Comparison of ENCODE assay signal across 15 cellular contexts in genomic region chr18:57439617-57439975, GRCh38. TPM values are rescaled to one million over a fixed set of nuclear protein-coding genes. Genes with fewer than 3 reads are reported as not detected.
DNase-seq lines count a peak whose midpoint lies in the region; ATAC-seq and TF ChIP-seq lines count a peak whose summit lies in the region.
"Had no signal": no experiment of that assay in that cellular context is flagged by ENCODE, and none has a peak within 500 bp of the region (broad histone marks: within the 10 kb centered on the region; RNA-seq: fewer than 3 reads in every experiment).

No MANE protein-coding gene starts in this region.

- TF ChIP-seq CTCF in H9 (conservative IDR thresholded peaks at IDR 0.05) (no peak), lower lobe of right lung (IDR thresholded peaks at IDR 0.05) (no peak)

- H3K23ac ChIP-seq in H9 (ENCODE audit: insufficient read length, low read depth, low read length) (no peak overlapping the region), trophoblast cell (ENCODE audit: low read length) (no peak overlapping the region)

- no peak overlapping the region for H2BK20ac ChIP-seq in H9 (ENCODE audit: low read depth, low read length, poor library complexity, severe bottlenecking)

- no peaks in the 10 kb centered on the region for H4K20me1 ChIP-seq in H9 (ENCODE audit: control insufficient read depth, insufficient read depth, insufficient read length)

- no peak overlapping the region for H4K91ac ChIP-seq in H9 (ENCODE audit: insufficient read length, low read depth, low read length)
- H4K91ac ChIP-seq in trophoblast cell (ENCODE audit: low read depth, low read length) = no peak overlapping the region

- no peak overlapping the region for H2BK15ac ChIP-seq in H9 (ENCODE audit: low read depth, low read length)

- no peak overlapping the region for H2AK5ac ChIP-seq in H9 (ENCODE audit: insufficient read length, low read length)
- no peak overlapping the region for H2AK5ac ChIP-seq in trophoblast cell (ENCODE audit: low read length)

- no peak for ATAC-seq in lower lobe of right lung

- peaks cover 4 to 12% of the 10 kb centered on the region in 2 experiments; a peak in 3 of 5 replicates for H3K9me3 Mint-ChIP-seq in H9
- H3K9me3 Mint-ChIP-seq: dendritic cell treated with granulocyte-macrophage colony-stimulating factor and Interleukin-4, amounts not matched to agents 40 ng/mL and 50 ng/mL, for 4 days had no signal

- H3K27me3 ChIP-seq in H9 (ENCODE audit: insufficient read depth, low read length) (peaks cover 81% of the 10 kb centered on the region), iPS-15b (ENCODE audit: control insufficient read depth, insufficient read depth, low read length) (peaks cover 88% of the 10 kb centered on the region), trophoblast cell (ENCODE audit: insufficient read depth, low read length) (peaks cover 76% of the 10 kb centered on the region), lower lobe of right lung (ENCODE audit: low read depth) (peaks cover 94% of the 10 kb centered on the region)

- no CpG with 5 or more reads among the region's 26 CpGs for WGBS in H9 (ENCODE audit: extremely low coverage, insufficient read length, low lambda C conversion rate)
- no CpG with 5 or more reads among the region's 26 CpGs for WGBS in trophoblast cell (ENCODE audit: extremely low coverage, insufficient coverage, insufficient read length)

- H3K79me1 ChIP-seq in H9 (ENCODE audit: insufficient read depth, low read depth, low read length, poor library complexity, severe bottlenecking) (no peaks in the 10 kb centered on the region), trophoblast cell (ENCODE audit: low read length) (no peaks in the 10 kb centered on the region)

- H3K4me1 ChIP-seq in H9 (ENCODE audit: insufficient read depth, low read length) (no peaks in the 10 kb centered on the region), iPS-15b (ENCODE audit: control insufficient read depth, insufficient read depth, low read length) (peaks cover 9% of the 10 kb centered on the region), trophoblast cell (ENCODE audit: control insufficient read depth in 1 of 2, insufficient read depth in 2 of 2, low read length in 2 of 2) (peaks cover 8 to 26% of the 10 kb centered on the region in 2 experiments), lower lobe of right lung (peaks cover 42% of the 10 kb centered on the region)

- no peak overlapping the region for H2AFZ ChIP-seq in H9 (ENCODE audit: low read length)
- H2AFZ ChIP-seq in trophoblast cell (ENCODE audit: insufficient read depth, low read length, poor library complexity) = no peak overlapping the region

- H3K4me3 Mint-ChIP-seq in H9 = peak overlapping the region; percentile 19 to 82
- H3K4me3 Mint-ChIP-seq: dendritic cell treated with granulocyte-macrophage colony-stimulating factor and Interleukin-4, amounts not matched to agents 40 ng/mL and 50 ng/mL, for 4 days had no signal

- H2BK12ac ChIP-seq in H9 (ENCODE audit: insufficient read length, low read depth, low read length) = no peak overlapping the region
- no peak overlapping the region for H2BK12ac ChIP-seq in trophoblast cell (ENCODE audit: low read length)

- H3K9ac ChIP-seq in H9 (ENCODE audit: extremely low read depth, insufficient read length, low read length) = no peak overlapping the region
- H3K9ac ChIP-seq in iPS-15b (ENCODE audit: low read depth, low read length) = no peak overlapping the region
- H3K9ac ChIP-seq in trophoblast cell (ENCODE audit: low read length) = no peak overlapping the region
- H3K9ac ChIP-seq: KMS-11 had no signal

- H3K4me3 ChIP-seq in iPS-15b (ENCODE audit: low read depth, low read length) (peak overlapping the region; percentile 69), trophoblast cell (ENCODE audit: low read depth, low read length) (no peak overlapping the region), lower lobe of right lung (no peak overlapping the region)
- H3K4me3 ChIP-seq: HAP-1, SK-N-MC had no signal

- peaks cover 97% of the 10 kb centered on the region for H3K27me3 Mint-ChIP-seq in H9 (ENCODE audit: low read depth)

- H4K5ac ChIP-seq in H9 (ENCODE audit: insufficient read length, low read depth, low read length) = no peak overlapping the region

- no peak overlapping the region for H3K56ac ChIP-seq in H9 (ENCODE audit: insufficient read length, low read depth, low read length)

- no peak overlapping the region for H4K8ac ChIP-seq in H9 (replicated peaks; ENCODE audit: insufficient read length, low read depth, low read length)
- no peak overlapping the region for H4K8ac ChIP-seq in trophoblast cell (ENCODE audit: low read depth, low read length)

- H2BK5ac ChIP-seq in H9 (ENCODE audit: insufficient read length, low read length) (no peak overlapping the region), trophoblast cell (ENCODE audit: low read depth, low read length, poor library complexity) (no peak overlapping the region)

- H3K4me2 ChIP-seq in H9 (ENCODE audit: insufficient read depth, insufficient read length, low read length) (peak overlapping the region; percentile 70), trophoblast cell (ENCODE audit: low read length) (peak overlapping the region; percentile 31)

- no peak overlapping the region for H3T11ph ChIP-seq in H9 (ENCODE audit: low read length)

- no peaks in the 10 kb centered on the region for H3K79me2 ChIP-seq in H9 (ENCODE audit: insufficient read depth, low read length)
- H3K79me2 ChIP-seq in trophoblast cell (ENCODE audit: control insufficient read depth, insufficient read depth, low read length, poor library complexity) = no peaks in the 10 kb centered on the region

- H2BK120ac ChIP-seq in H9 (ENCODE audit: low read depth, low read length, poor library complexity, severe bottlenecking) (no peak overlapping the region), trophoblast cell (ENCODE audit: insufficient read depth, low read length, poor library complexity) (no peak overlapping the region)

- H3K27ac ChIP-seq in H9 (ENCODE audit: insufficient read length, low read depth, low read length) = no peak overlapping the region
- no peak overlapping the region for H3K27ac ChIP-seq in trophoblast cell (ENCODE audit: low read depth, low read length)
- no peak overlapping the region for H3K27ac ChIP-seq in lower lobe of right lung
- H3K27ac ChIP-seq: KMS-11, SK-N-MC had no signal

- H3K27ac Mint-ChIP-seq in H9 = no peak overlapping the region
- H3K27ac Mint-ChIP-seq: dendritic cell treated with granulocyte-macrophage colony-stimulating factor and Interleukin-4, amounts not matched to agents 40 ng/mL and 50 ng/mL, for 4 days had no signal

- H3K4me1 Mint-ChIP-seq in H9 = peaks cover 52 to 54% of the 10 kb centered on the region in 2 experiments

- H3K9me3 ChIP-seq in H9 (ENCODE audit: control insufficient read depth, low read depth, low read length) = no peaks in the 10 kb centered on the region
- H3K9me3 ChIP-seq in iPS-15b (ENCODE audit: control insufficient read depth, insufficient read depth, low read length) = no peaks in the 10 kb centered on the region
- H3K9me3 ChIP-seq in trophoblast cell (ENCODE audit: insufficient read depth, low read depth, low read length) = peaks cover 21% of the 10 kb centered on the region
- H3K9me3 ChIP-seq in lower lobe of right lung = no peaks in the 10 kb centered on the region
- H3K9me3 ChIP-seq: HAP-1 had no signal

- intact Hi-C loops in lower lobe of right lung (cut with DNase I) = no loop called here

- H3K23me2 ChIP-seq in H9 (ENCODE audit: insufficient read length, low read depth, low read length, poor library complexity, severe bottlenecking) = peaks cover 20% of the 10 kb centered on the region

- DNase-seq in activated CD8-positive, alpha-beta memory T cell treated with anti-CD3 and anti-CD28 coated beads, Interleukin-2, amount 50 U/mL, for 48 hours = peak; percentile 55
- no peak for DNase-seq in activated CD8-positive, alpha-beta memory T cell treated with anti-CD3 and anti-CD28 coated beads for 24 hours
- DNase-seq in H9 = peak; percentile 80
- no peak for DNase-seq in trophoblast cell
- no peak for DNase-seq in lower lobe of right lung
- no peak for DNase-seq in CD1c-positive myeloid dendritic cell (ENCODE audit: extremely low spot score)
- no peak for DNase-seq in NCI-H69 (lab: John Stamatoyannopoulos, UW)
- DNase-seq: DMS 273 treated with DMSO at 0.1 percent for 48 hours, NCI-H146, occipital lobe had no signal

- H3K14ac ChIP-seq in H9 (ENCODE audit: insufficient read depth, low read length) (no peak overlapping the region), trophoblast cell (ENCODE audit: low read length) (no peak overlapping the region)

- no peaks in the 10 kb centered on the region for H3K36me3 Mint-ChIP-seq in H9 (ENCODE audit: insufficient read depth in 1 of 3, low read depth in 3 of 3)

- H3K18ac ChIP-seq in H9 (ENCODE audit: insufficient read length, low read depth, low read length) (no peak overlapping the region), trophoblast cell (ENCODE audit: low read length) (no peak overlapping the region)

- H3K36me3 ChIP-seq in iPS-15b (ENCODE audit: control insufficient read depth, insufficient read depth, low read length) = no peaks in the 10 kb centered on the region
- no peaks in the 10 kb centered on the region for H3K36me3 ChIP-seq in trophoblast cell (ENCODE audit: control insufficient read depth in 1 of 2, insufficient read depth in 2 of 2, low read length in 2 of 2)
- no peaks in the 10 kb centered on the region for H3K36me3 ChIP-seq in lower lobe of right lung
- H3K36me3 ChIP-seq: HAP-1 had no signal

- H3K4ac ChIP-seq in H9 (ENCODE audit: low read depth, low read length) = no peak overlapping the region
- H3K4ac ChIP-seq in trophoblast cell (ENCODE audit: low read depth, low read length) = no peak overlapping the region

- H4K12ac ChIP-seq in trophoblast cell (ENCODE audit: low read depth, low read length) = no peak overlapping the region

RNA-seq across cellular contexts. Expression of gene ONECUT2, which starts 4.4 kb away (rescaled TPM):
- 0.48 and 0.72 TPM in 2 replicates for total RNA-seq in H9 (2021)
- 0.06 and 0.07 TPM in 2 replicates for polyA plus RNA-seq in trophoblast cell (2013)
- total RNA-seq in lower lobe of right lung = 0.03 TPM

Comparison
In these comparisons a context has a peak if more than half of its experiments do, and no peak if none do; other contexts are left out.
1. DNase-seq: peak in activated CD8-positive, alpha-beta memory T cell treated with anti-CD3 and anti-CD28 coated beads, Interleukin-2, amount 50 U/mL, for 48 hours (single experiment) and H9 (single experiment); none in activated CD8-positive, alpha-beta memory T cell treated with anti-CD3 and anti-CD28 coated beads for 24 hours (single experiment), trophoblast cell (0 of 2), lower lobe of right lung (single experiment), CD1c-positive myeloid dendritic cell (single experiment) and NCI-H69 (single experiment).